ENCODE assay signal across 1 cellular context in genomic region chr5:36442352-36442751, GRCh38.
TF ChIP-seq lines count a peak whose summit lies in the region.

No MANE protein-coding gene starts in this region.

TF ChIP-seq in A549, 52 proteins besides CTCF, POLR2A, EP300 and RAD21 (continued from another document):
- TF ChIP-seq REST (IDR thresholded peaks at IDR 0.05): no peak
- TF ChIP-seq ELK1 (IDR thresholded peaks at IDR 0.05; ENCODE audit: low read depth, low read length): no peak
